21 cellular contexts compared by ENCODE assay signal in genomic region chr21:28427356-28428022, GRCh38.
DNase-seq lines count a peak whose midpoint lies in the region; ATAC-seq and TF ChIP-seq lines count a peak whose summit lies in the region.
"Had no signal": no experiment of that assay in that cellular context is flagged by ENCODE, and none has a peak within 500 bp of the region (broad histone marks: within the 10 kb centered on the region; RNA-seq: fewer than 3 reads in every experiment).

No MANE protein-coding gene starts in this region.

- H3K4me2 ChIP-seq in GM23248 (ENCODE audit: unreplicated experiment) = peak overlapping the region; percentile 59

- DNase-seq in GM23248 (peak; percentile 61), RWPE2 (ENCODE audit: low spot score) (no peak), fibroblast of pulmonary artery (ENCODE audit: low read depth) (peak; percentile 57), renal cortical epithelial cell (ENCODE audit: low read depth) (peak; percentile 8), NCI-H1105 treated with DMSO at 0.1 percent for 48 hours (lab: John Stamatoyannopoulos, UW) (no peak)
- no peak for DNase-seq in stimulated activated CD4-positive, alpha-beta T cell treated with anti-CD3 and anti-CD28 coated beads, Interleukin-15, amount 100 ng/mL, for 24 hours
- DNase-seq: activated B cell treated with CpG ODN at 0.5 μM for 24 hours; activated CD4-positive, alpha-beta T cell treated with anti-CD3 and anti-CD28 coated beads, Interleukin-2, amount 50 U/mL, for 48 hours; activated gamma-delta T cell; activated naive CD8-positive, alpha-beta T cell treated with anti-CD3 and anti-CD28 coated beads, Interleukin-2, amount 50 U/mL, for 24 hours; CD4-positive, alpha-beta memory T cell; cortex of kidney; hypothalamus; kidney; NCI-H187; nucleus accumbens; retina; stimulated activated CD4-positive, alpha-beta T cell treated with anti-CD3 and anti-CD28 coated beads, Interleukin-4, amount 100 ng/mL, for 4 hours; stimulated activated naive CD8-positive, alpha-beta T cell treated with anti-CD3 and anti-CD28 coated beads, Interleukin-15, Interleukin-2, amounts not matched to agents 100 U/mL and 50 U/mL, for 24 hours had no signal

- no peak overlapping the region for H3K9ac ChIP-seq in GM23248

- in situ Hi-C loops in GM23248 (cut with MboI) = no loop called here

- no peaks in the 10 kb centered on the region for H4K20me1 ChIP-seq in GM23248 (ENCODE audit: insufficient read depth)

- no peak overlapping the region for H2AFZ ChIP-seq in GM23248

- 83 to 84% methylated on average over 1 of the region's 1 CpG for WGBS in GM23248 (ENCODE audit: low coverage in 1 of 2, low lambda C conversion rate in 2 of 2, missing lambda C conversion rate in 2 of 2), 2 experiments

- H3K9me3 ChIP-seq in GM23248 (ENCODE audit: low read depth) (no peaks in the 10 kb centered on the region), RWPE2 (ENCODE audit: severe bottlenecking) (peaks cover 1% of the 10 kb centered on the region)

- TF ChIP-seq CTCF in RWPE2 (IDR thresholded peaks at IDR 0.05; ENCODE audit: poor library complexity, severe bottlenecking) (no peak), fibroblast of pulmonary artery (IDR thresholded peaks at IDR 0.05; ENCODE audit: low read length, missing control alignments) (no peak)

- H3K4me3 ChIP-seq in GM23248 (no peak overlapping the region), RWPE2 (ENCODE audit: severe bottlenecking) (no peak overlapping the region), fibroblast of pulmonary artery (replicated peaks; ENCODE audit: low read depth, low read length) (no peak overlapping the region)

- H3F3A ChIP-seq in GM23248 (ENCODE audit: insufficient read depth) = peaks cover 48% of the 10 kb centered on the region

- ATAC-seq in RWPE2 (ENCODE audit: low read depth) = peak; percentile 93
- no peak for ATAC-seq in HG03280 (IDR thresholded peaks at IDR 0.05; ENCODE audit: unreplicated experiment)
- no peak for ATAC-seq in GM19455 (IDR thresholded peaks at IDR 0.05; ENCODE audit: unreplicated experiment)
- ATAC-seq: activated naive CD8-positive, alpha-beta T cell treated with anti-CD3 and anti-CD28 coated beads, Interleukin-2, amount 50 U/mL, for 24 hours; stimulated activated naive CD8-positive, alpha-beta T cell treated with anti-CD3 and anti-CD28 coated beads, Interleukin-15, Interleukin-2, amounts not matched to agents 100 U/mL and 50 U/mL, for 24 hours had no signal

- H3K36me3 ChIP-seq in GM23248 (ENCODE audit: low read depth) (no peaks in the 10 kb centered on the region), RWPE2 (ENCODE audit: low read depth) (no peaks in the 10 kb centered on the region)

- no peaks in the 10 kb centered on the region for H3K79me2 ChIP-seq in GM23248 (ENCODE audit: insufficient read depth)

- 0 out of 2 replicates have a peak, but pooled peaks cover 4% of the 10 kb centered on the region for H3K9me2 ChIP-seq in GM23248 (ENCODE audit: insufficient read depth)

- H3K27me3 ChIP-seq in GM23248 (replicated peaks; ENCODE audit: insufficient read depth) (no peaks in the 10 kb centered on the region), RWPE2 (ENCODE audit: insufficient read depth, poor library complexity, severe bottlenecking) (no peaks in the 10 kb centered on the region)

- H3K4me1 ChIP-seq in GM23248 (ENCODE audit: insufficient read depth) = peaks cover 57% of the 10 kb centered on the region
- peaks cover 14% of the 10 kb centered on the region for H3K4me1 ChIP-seq in RWPE2 (ENCODE audit: insufficient read depth, poor library complexity, severe bottlenecking)

- H3K27ac ChIP-seq in GM23248 (peak overlapping the region; percentile 30; the same call in 1 of the 2 replicates), RWPE2 (ENCODE audit: poor library complexity, severe bottlenecking) (peak overlapping the region; percentile 84)

Comparison
In these comparisons a context has a peak if more than half of its experiments do, and no peak if none do; other contexts are left out.
1. DNase-seq: peak in GM23248 (single experiment), fibroblast of pulmonary artery (single experiment) and renal cortical epithelial cell (single experiment); none in RWPE2 (single experiment), NCI-H1105 treated with DMSO at 0.1 percent for 48 hours (single experiment) and stimulated activated CD4-positive, alpha-beta T cell treated with anti-CD3 and anti-CD28 coated beads, Interleukin-15, amount 100 ng/mL, for 24 hours (single experiment).